In genomic region chr3:29486087-29486486, GRCh38 we compare ENCODE assay signal across 9 cellular contexts.
DNase-seq lines count a peak whose midpoint lies in the region; ATAC-seq and TF ChIP-seq lines count a peak whose summit lies in the region.
"Had no signal": no experiment of that assay in that cellular context is flagged by ENCODE, and none has a peak within 500 bp of the region (broad histone marks: within the 10 kb centered on the region; RNA-seq: fewer than 3 reads in every experiment).

No MANE protein-coding gene starts in this region.

- H3K4me3 ChIP-seq in AG10803 (ENCODE audit: low read length) = no peak overlapping the region

- TF ChIP-seq CTCF in AG10803 (conservative IDR thresholded peaks at IDR 0.05; ENCODE audit: low read length) = no peak
- no peak for TF ChIP-seq CTCF in RWPE1 (conservative IDR thresholded peaks at IDR 0.05; ENCODE audit: low read depth)

- H3K27ac ChIP-seq in RWPE1 = no peak overlapping the region

- CTCF ChIA-PET in RWPE1 (lab: Yijun Ruan, JAX) = interaction anchor here (1.2 kb wide), 1 partner anchor 10 kb away, joined by 3 read pairs; no protein-coding TSS in a partner anchor

- no peak for TF ChIP-seq POLR2A in GM18505 (IDR thresholded peaks at IDR 0.05; ENCODE audit: borderline replicate concordance, extremely low read depth, insufficient read depth, insufficient read length)

- DNase-seq in AG10803 (ENCODE audit: low read depth) (peak; percentile 88), RWPE1 (ENCODE audit: low spot score) (peak; percentile 0), iris pigment epithelial cell (ENCODE audit: low read depth) (peak; percentile 92), NCI-H2081 (lab: John Stamatoyannopoulos, UW) (no peak)
- DNase-seq in activated CD4-positive, alpha-beta T cell treated with anti-CD3 and anti-CD28 coated beads for 4 hours = no peak
- DNase-seq in stimulated activated naive CD4-positive, alpha-beta T cell (lab: John Stamatoyannopoulos, UW) = no peak

- POLR2A ChIA-PET in RWPE1 (lab: Yijun Ruan, JAX; ENCODE audit: low non-redundant PET) = no interaction called here

- peak; percentile 74 for ATAC-seq in HG02610 (IDR thresholded peaks at IDR 0.05; ENCODE audit: unreplicated experiment)
- no peak for ATAC-seq in GM18505 (IDR thresholded peaks at IDR 0.05; ENCODE audit: unreplicated experiment)
- ATAC-seq: Panc1 had no signal

Comparison
In these comparisons a context has a peak if more than half of its experiments do, and no peak if none do; other contexts are left out.
1. DNase-seq: peak in AG10803 (single experiment), RWPE1 (single experiment) and iris pigment epithelial cell (single experiment); none in NCI-H2081 (0 of 2), activated CD4-positive, alpha-beta T cell treated with anti-CD3 and anti-CD28 coated beads for 4 hours (0 of 2) and stimulated activated naive CD4-positive, alpha-beta T cell (0 of 6).